Comparison of ENCODE assay signal across 18 cellular contexts in genomic region chr11:88779551-88779950, GRCh38.
DNase-seq lines count a peak whose midpoint lies in the region; ATAC-seq and TF ChIP-seq lines count a peak whose summit lies in the region.
"Had no signal": no experiment of that assay in that cellular context is flagged by ENCODE, and none has a peak within 500 bp of the region (broad histone marks: within the 10 kb centered on the region; RNA-seq: fewer than 3 reads in every experiment).

No MANE protein-coding gene starts in this region.

- H3K79me2 ChIP-seq in osteoblast (ENCODE audit: insufficient read depth, low read length) = no peaks in the 10 kb centered on the region

- no peaks in the 10 kb centered on the region for H3K36me3 ChIP-seq in osteoblast (ENCODE audit: insufficient read depth, low read length)
- H3K36me3 ChIP-seq: HAP-1, SJCRH30 had no signal

- peak overlapping the region; percentile 96 for H3K27ac ChIP-seq in osteoblast (ENCODE audit: low read depth, low read length)
- H3K27ac ChIP-seq: KMS-11, SJCRH30 had no signal

- no peaks in the 10 kb centered on the region for H3K27me3 ChIP-seq in osteoblast (ENCODE audit: insufficient read depth, low read length)
- H3K27me3 ChIP-seq: SJCRH30 had no signal

- no peak for ATAC-seq in GM19463 (IDR thresholded peaks at IDR 0.05; ENCODE audit: unreplicated experiment)
- ATAC-seq: left lobe of liver had no signal

- no peaks in the 10 kb centered on the region for H4K20me1 ChIP-seq in osteoblast (ENCODE audit: insufficient read depth, low read length)

- H3K4me2 ChIP-seq in osteoblast (ENCODE audit: insufficient read depth, low read length) = peak overlapping the region; percentile 51
- H3K4me2 ChIP-seq: KMS-11 had no signal

- no peaks in the 10 kb centered on the region for H3K9me3 ChIP-seq in osteoblast (ENCODE audit: low read depth, low read length)
- H3K9me3 ChIP-seq: HAP-1, SJCRH30 had no signal

- H3K4me3 ChIP-seq in choroid plexus epithelial cell (ENCODE audit: low read depth, low read length) (no peak overlapping the region), osteoblast (ENCODE audit: insufficient read depth, low read length) (no peak overlapping the region)
- H3K4me3 ChIP-seq: HAP-1, SJCRH30 had no signal

- H2AFZ ChIP-seq in osteoblast (ENCODE audit: low read length) = peak overlapping the region; percentile 68

- DNase-seq in DMS53 treated with DMSO at 0.1 percent for 48 hours (lab: John Stamatoyannopoulos, UW; ENCODE audit: unreplicated experiment) = peak; percentile 59
- DNase-seq in M059J (ENCODE audit: low read depth) = peak; percentile 15
- peak; percentile 17 for DNase-seq in choroid plexus epithelial cell (ENCODE audit: low read depth)
- DNase-seq in osteoblast (ENCODE audit: insufficient read length, low spot score, missing footprints) = no peak
- no peak for DNase-seq in NCI-H146 treated with DMSO at 0.1 percent for 48 hours (lab: John Stamatoyannopoulos, UW; ENCODE audit: unreplicated experiment)
- DNase-seq in C1 segment of cervical spinal cord (lab: John Stamatoyannopoulos, UW) = no peak
- DNase-seq in effector CD4-positive, alpha-beta T cell = no peak
- DNase-seq: activated CD4-positive, alpha-beta T cell treated with anti-CD3 and anti-CD28 coated beads, Interleukin-2, amount 10 ng/mL, durations not matched to agents 7 days and 5 days; activated T-cell treated with anti-CD3 and anti-CD28 coated beads for 4 hours; GF-D8; NCI-H1417 treated with DMSO at 0.1 percent for 48 hours; NCI-H446; stimulated activated CD4-positive, alpha-beta T cell treated with anti-CD3 and anti-CD28 coated beads, Interleukin-4, amount 100 ng/mL, for 4 hours had no signal

- H3K4me1 ChIP-seq in osteoblast (ENCODE audit: insufficient read depth, low read length) = peaks cover 13% of the 10 kb centered on the region
- H3K4me1 ChIP-seq: HAP-1 had no signal

- TF ChIP-seq CTCF in choroid plexus epithelial cell (conservative IDR thresholded peaks at IDR 0.05; ENCODE audit: low read depth, low read length) (no peak), osteoblast (IDR thresholded peaks at IDR 0.05; ENCODE audit: extremely low read depth, low read depth, low read length) (no peak)

Comparison
In these comparisons a context has a peak if more than half of its experiments do, and no peak if none do; other contexts are left out.
1. DNase-seq: peak in DMS53 treated with DMSO at 0.1 percent for 48 hours (single experiment), M059J (single experiment) and choroid plexus epithelial cell (single experiment); none in osteoblast (single experiment), NCI-H146 treated with DMSO at 0.1 percent for 48 hours (single experiment), C1 segment of cervical spinal cord (0 of 14) and effector CD4-positive, alpha-beta T cell (single experiment).